ENCODE assay signal across 8 cellular contexts in the genomic region with DNA sequence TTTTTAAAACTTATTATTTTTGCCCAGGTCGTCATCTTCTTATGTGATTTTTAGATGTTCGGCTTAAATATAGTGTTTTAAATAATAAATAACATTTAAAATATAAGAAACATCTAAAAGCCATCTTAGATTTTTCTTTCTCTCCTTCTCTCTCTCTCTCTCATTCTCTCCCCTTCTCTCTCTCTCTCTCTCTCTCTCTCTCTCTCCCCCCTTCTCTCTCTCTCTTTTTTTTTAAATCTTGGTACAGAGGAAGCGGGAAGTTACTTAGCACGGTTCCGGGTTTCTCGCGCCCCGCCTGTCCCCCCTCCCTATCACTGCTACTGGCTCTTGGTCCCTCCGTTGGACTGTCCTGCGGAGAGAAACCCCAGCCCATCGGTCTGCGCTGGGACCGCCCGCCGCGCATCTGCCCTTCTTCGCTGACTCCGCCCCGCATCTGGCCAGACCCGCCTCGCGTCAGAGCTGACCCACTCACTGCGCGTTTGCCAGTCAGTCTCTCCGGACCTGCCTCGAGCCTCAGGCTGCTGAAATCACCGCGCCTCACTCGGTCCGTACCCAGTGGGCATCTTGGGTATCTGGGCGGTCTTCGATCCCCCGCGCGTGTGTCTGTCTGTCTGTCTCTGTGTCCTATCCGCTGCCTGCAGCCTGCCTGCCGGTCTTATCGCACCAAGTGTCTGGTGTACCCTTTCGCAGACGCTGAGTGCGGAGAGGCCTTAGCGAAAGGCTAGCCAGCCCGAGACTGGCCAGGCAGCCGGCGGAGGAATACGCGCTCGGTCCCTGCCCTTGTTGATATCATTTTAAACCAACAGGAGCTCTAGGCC. TPM values are rescaled to one million over a fixed set of nuclear protein-coding genes. Genes with fewer than 3 reads are reported as not detected.
A peak's percentile ranks its signal among the peaks of the same experiment; 100 is the strongest.
DNase-seq lines count a peak whose midpoint lies in the region.

A gene (plus strand): TSS at position 489 of the 818 bp plus-strand sequence. CDS start 739 bp downstream, outside the sequence.

- no peaks in the 10 kb centered on the region for H3K27me3 ChIP-seq in MG63

- no peaks in the 10 kb centered on the region for H3K36me3 ChIP-seq in MG63

- H3K4me3 ChIP-seq in MG63, result peak within 1 kb of the TSS; percentile 60
- peak within 1 kb of the TSS; percentile 54 for H3K4me3 ChIP-seq in skeletal muscle cell (ENCODE audit: low read depth, low read length)

- H3K27ac ChIP-seq in caudate nucleus (ENCODE audit: low read depth, low read length), result peak within 1 kb of the TSS; percentile 59

- DNase-seq in MG63 (peak; percentile 91), caudate nucleus (lab: John Stamatoyannopoulos, UW) (peak in 60 of 61 donors; percentile 3 to 84 (median 57)), iPS-NIHi7 (ENCODE audit: extremely low spot score) (peak; percentile 86), skeletal muscle cell (ENCODE audit: low read depth) (peak; percentile 75), NCI-H1436 treated with DMSO at 0.1 percent for 48 hours (lab: John Stamatoyannopoulos, UW) (no peak), GDM1 (lab: John Stamatoyannopoulos, UW) (no peak), NCI-H226 (no peak)
- no peak for DNase-seq in activated CD4-positive, alpha-beta T cell treated with anti-CD3 and anti-CD28 coated beads, Interleukin-2, amount 50 U/mL, for 48 hours

- H3K9me3 ChIP-seq in MG63, result no peaks in the 10 kb centered on the region

RNA-seq across cellular contexts. Expression of the gene that starts here (rescaled TPM):
- total RNA-seq in MG63 (2014; rRNA removed; shearing (Covaris generic); ENCODE audit: low replicate concordance), result 1.1 and 3.0 TPM in 2 replicates

Comparison
In these comparisons a context has a peak if more than half of its experiments do, and no peak if none do; other contexts are left out.
1. DNase-seq: peak in MG63 (single experiment), caudate nucleus (60 of 61), iPS-NIHi7 (single experiment) and skeletal muscle cell (single experiment); none in NCI-H1436 treated with DMSO at 0.1 percent for 48 hours (single experiment), GDM1 (single experiment), activated CD4-positive, alpha-beta T cell treated with anti-CD3 and anti-CD28 coated beads, Interleukin-2, amount 50 U/mL, for 48 hours (0 of 2) and NCI-H226 (single experiment).